Comparison of ENCODE assay signal across 8 cellular contexts in genomic region chr4:37825943-37826281, GRCh38. TPM values are rescaled to one million over a fixed set of nuclear protein-coding genes. Genes with fewer than 3 reads are reported as not detected.
A peak's percentile ranks its signal among the peaks of the same experiment; 100 is the strongest.
DNase-seq lines count a peak whose midpoint lies in the region; ATAC-seq and TF ChIP-seq lines count a peak whose summit lies in the region.

No MANE protein-coding gene starts in this region.

- peak; percentile 7 for ATAC-seq in CD4-positive, alpha-beta T cell (ENCODE audit: poor library complexity)
- ATAC-seq in GM21390 (IDR thresholded peaks at IDR 0.05; ENCODE audit: unreplicated experiment) (peak; percentile 16), Right ventricle myocardium superior (ENCODE audit: poor library complexity) (peak; percentile 28), psoas muscle (peak; percentile 13 to 31 (median 18))
- peak; percentile 11 for ATAC-seq in activated CD8-positive, alpha-beta memory T cell treated with anti-CD3 and anti-CD28 coated beads, Interleukin-2, amount 10 ng/mL, durations not matched to agents 7 days and 5 days

- peaks cover 36% of the 10 kb centered on the region for H3K36me3 Mint-ChIP-seq in CD4-positive, alpha-beta T cell (ENCODE audit: low read depth)
- H3K36me3 Mint-ChIP-seq in activated CD8-positive, alpha-beta memory T cell treated with anti-CD3 and anti-CD28 coated beads, Interleukin-2, amount 10 ng/mL, durations not matched to agents 7 days and 5 days = peaks cover 18% of the 10 kb centered on the region

- POLR2A ChIA-PET in CD4-positive, alpha-beta T cell (lab: Charles Lee) = interaction anchor here (0.7 to 2.2 kb wide), 10 partner anchors 9 to 152 kb away, joined by 3 to 33 read pairs (median 4); partner anchors contain the start of genes RELL1 and TBC1D1

- CTCF ChIA-PET in CD4-positive, alpha-beta T cell (lab: Charles Lee) = no interaction called here
- CTCF ChIA-PET in activated CD8-positive, alpha-beta memory T cell treated with anti-CD3 and anti-CD28 coated beads, Interleukin-2, amount 10 ng/mL, durations not matched to agents 7 days and 5 days (lab: Charles Lee) = interaction anchor here (0.7 to 2.5 kb wide), 8 partner anchors 14 to 223 kb away, joined by 3 to 7 read pairs (median 4); no protein-coding TSS in a partner anchor

- peak overlapping the region; percentile 93 for H3K4me3 ChIP-seq in psoas muscle

- no peaks in the 10 kb centered on the region for H3K27me3 ChIP-seq in CD4-positive, alpha-beta T cell (ENCODE audit: control insufficient read depth, insufficient read depth, low read length)
- no peaks in the 10 kb centered on the region for H3K27me3 ChIP-seq in psoas muscle (ENCODE audit: insufficient read depth in 3 of 3, low read length in 2 of 3)

- peak overlapping the region; percentile 91 for H3K27ac Mint-ChIP-seq in CD4-positive, alpha-beta T cell
- H3K27ac Mint-ChIP-seq in activated CD8-positive, alpha-beta memory T cell treated with anti-CD3 and anti-CD28 coated beads, Interleukin-2, amount 10 ng/mL, durations not matched to agents 7 days and 5 days = peak overlapping the region; percentile 89

- DNase-seq in CD4-positive, alpha-beta T cell = no peak
- peak; percentile 41 for DNase-seq in HuH-7 (ENCODE audit: low spot score)
- DNase-seq in activated CD8-positive, alpha-beta memory T cell treated with anti-CD3 and anti-CD28 coated beads, Interleukin-2, amount 10 ng/mL, durations not matched to agents 7 days and 5 days = no peak
- DNase-seq in Right ventricle myocardium superior = no peak
- DNase-seq in psoas muscle = no peak
- no peak for DNase-seq in epidermal melanocyte (ENCODE audit: insufficient read length, low spot score)
- no peak for DNase-seq in activated CD4-positive, CD25-positive, alpha-beta regulatory T cell (lab: John Stamatoyannopoulos, UW)

- H3K4me1 ChIP-seq in psoas muscle = peaks cover 12% of the 10 kb centered on the region

- peaks cover 0 to 8% of the 10 kb centered on the region in 2 donors for H3K36me3 ChIP-seq in psoas muscle (ENCODE audit: insufficient read depth in 1 of 2, low read depth in 1 of 2)

- H3K27me3 Mint-ChIP-seq in CD4-positive, alpha-beta T cell = no peaks in the 10 kb centered on the region
- no peaks in the 10 kb centered on the region for H3K27me3 Mint-ChIP-seq in activated CD8-positive, alpha-beta memory T cell treated with anti-CD3 and anti-CD28 coated beads, Interleukin-2, amount 10 ng/mL, durations not matched to agents 7 days and 5 days

- WGBS in psoas muscle, 3 donors = 0 to 1% (median 0%) methylated on average over 14 of the region's 14 CpGs

- TF ChIP-seq CTCF in CD4-positive, alpha-beta T cell (IDR thresholded peaks at IDR 0.05) = no peak
- no peak for TF ChIP-seq CTCF in psoas muscle (IDR thresholded peaks at IDR 0.05)

- intact Hi-C loops in CD4-positive, alpha-beta T cell (cut with DNase I, micrococcal nuclease) = loop anchor here (1.0 to 5.0 kb wide), 6 partner anchors 63 to 1701 kb away; partner anchors contain the start of genes RELL1 (in 2 of the 2), TBC1D1 (in 1 of the 2) and UGDH (in 1 of the 2)
- intact Hi-C loops in Right ventricle myocardium superior (cut with DNase I) (loop anchor here (5.0 kb wide), 1 partner anchor 61 kb away; no protein-coding TSS in a partner anchor), psoas muscle (cut with DNase I) (loop anchor here in 1 of 2 donors (2.0 to 5.0 kb wide), 2 partner anchors 65 to 151 kb away; partner anchors contain the start of gene TBC1D1)

- peak overlapping the region; percentile 63 for H3K27ac ChIP-seq in CD4-positive, alpha-beta T cell (ENCODE audit: low read depth, low read length)
- peak overlapping the region; percentile 78 for H3K27ac ChIP-seq in psoas muscle

- peaks cover 69% of the 10 kb centered on the region for H3K4me1 Mint-ChIP-seq in CD4-positive, alpha-beta T cell (ENCODE audit: low read depth)
- peaks cover 38% of the 10 kb centered on the region for H3K4me1 Mint-ChIP-seq in activated CD8-positive, alpha-beta memory T cell treated with anti-CD3 and anti-CD28 coated beads, Interleukin-2, amount 10 ng/mL, durations not matched to agents 7 days and 5 days

- H3K9me3 ChIP-seq in CD4-positive, alpha-beta T cell (ENCODE audit: control insufficient read depth, low read length) = no peaks in the 10 kb centered on the region
- H3K9me3 ChIP-seq in psoas muscle = no peaks in the 10 kb centered on the region

- H3K9me3 Mint-ChIP-seq in CD4-positive, alpha-beta T cell = no peaks in the 10 kb centered on the region
- H3K9me3 Mint-ChIP-seq in activated CD8-positive, alpha-beta memory T cell treated with anti-CD3 and anti-CD28 coated beads, Interleukin-2, amount 10 ng/mL, durations not matched to agents 7 days and 5 days (ENCODE audit: low read depth) = no peaks in the 10 kb centered on the region

- peak overlapping the region; percentile 91 for H3K4me3 Mint-ChIP-seq in CD4-positive, alpha-beta T cell
- peak overlapping the region; percentile 93 for H3K4me3 Mint-ChIP-seq in activated CD8-positive, alpha-beta memory T cell treated with anti-CD3 and anti-CD28 coated beads, Interleukin-2, amount 10 ng/mL, durations not matched to agents 7 days and 5 days

RNA-seq across cellular contexts. Expression of gene PGM2, which starts 0.6 kb away (rescaled TPM):
- 10 to 100 TPM; 10.7 to 11.8 TPM for total RNA-seq in CD4-positive, alpha-beta T cell
- 10 to 100 TPM; 38.6 to 49.0 TPM for total RNA-seq in activated CD8-positive, alpha-beta memory T cell treated with anti-CD3 and anti-CD28 coated beads, Interleukin-2, amount 10 ng/mL, durations not matched to agents 7 days and 5 days
- total RNA-seq in Right ventricle myocardium superior = 15.6 TPM
- total RNA-seq in psoas muscle = 1 to 10 TPM; 2.5 to 4.7 (median 4.0) TPM
- polyA plus RNA-seq in psoas muscle = 1 to 10 TPM; 1.1 to 1.8 (median 1.4) TPM
